Comparison of ENCODE assay signal across 23 cellular contexts in the genomic region with DNA sequence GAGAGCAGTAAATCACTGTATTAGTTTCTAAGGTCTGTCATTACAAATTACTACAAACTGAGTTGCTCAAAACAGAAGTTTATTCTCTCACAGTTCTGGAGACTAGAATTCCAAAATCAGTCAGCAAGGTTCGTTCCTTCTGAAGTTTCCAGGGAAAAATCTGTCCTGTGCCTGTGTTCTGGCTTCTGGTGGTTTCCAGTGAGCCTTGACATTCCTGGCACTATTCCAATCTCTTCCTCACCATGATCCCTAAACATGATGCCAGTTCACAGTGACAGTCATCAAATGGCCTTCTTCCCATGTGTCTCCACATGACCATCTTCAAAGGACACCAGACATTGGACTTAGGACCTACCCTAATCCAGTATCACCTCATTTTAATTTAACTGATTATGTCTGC.
A peak's percentile ranks its signal among the peaks of the same experiment; 100 is the strongest.
DNase-seq lines count a peak whose midpoint lies in the region; ATAC-seq, FAIRE-seq and TF ChIP-seq lines count a peak whose summit lies in the region.
"Had no signal": no experiment of that assay in that cellular context is flagged by ENCODE, and none has a peak within 500 bp of the region (broad histone marks: within the 10 kb centered on the region; RNA-seq: fewer than 3 reads in every experiment).

No MANE protein-coding gene starts in this region.

- H3K27ac ChIP-seq in Peyer's patch (no peak overlapping the region), left lung (no peak overlapping the region)
- H3K27ac ChIP-seq: 22Rv1, SJCRH30 had no signal

- H3K9me3 ChIP-seq in Peyer's patch: no peaks in the 10 kb centered on the region
- no peaks in the 10 kb centered on the region for H3K9me3 ChIP-seq in left lung
- H3K9me3 ChIP-seq: SJCRH30 had no signal

- H3K27me3 ChIP-seq in Peyer's patch (no peaks in the 10 kb centered on the region), left lung (no peaks in the 10 kb centered on the region)
- H3K27me3 ChIP-seq: SJCRH30 had no signal

- TF ChIP-seq POLR2A in Peyer's patch (IDR thresholded peaks at IDR 0.05): no peak

- no peak for ATAC-seq in left lung
- ATAC-seq: T-cell had no signal

- peak; percentile 11 for DNase-seq in DMS 273 (lab: John Stamatoyannopoulos, UW; ENCODE audit: unreplicated experiment)
- no peak for DNase-seq in DMS 273 treated with DMSO at 0.1 percent for 48 hours (lab: John Stamatoyannopoulos, UW)
- peak; percentile 10 for DNase-seq in RCC 7860 (ENCODE audit: low spot score)
- peak; percentile 51 for DNase-seq in epithelial cell of proximal tubule (ENCODE audit: low read depth)
- peak; percentile 57 for DNase-seq in renal cortical epithelial cell (ENCODE audit: low read depth)
- no peak for DNase-seq in A172 (ENCODE audit: low spot score)
- no peak for DNase-seq in Peyer's patch
- no peak for DNase-seq in left lung
- DNase-seq: ACHN, DMS79 treated with DMSO at 0.1 percent for 48 hours, HCEC 1CT, KG1, NCI-H1092 treated with DMSO at 0.1 percent for 48 hours, NCI-H1436 treated with DMSO at 0.1 percent for 48 hours, NCI-H1930, NCI-H2107, NCI-H774, T-cell had no signal

- H3K4me1 ChIP-seq in Peyer's patch (no peaks in the 10 kb centered on the region), left lung (no peaks in the 10 kb centered on the region)
- H3K4me1 ChIP-seq: SJCRH30 had no signal

- intact Hi-C loops in left lung (cut with DNase I): no loop called here

- no peak overlapping the region for H3K4me3 ChIP-seq in epithelial cell of proximal tubule (ENCODE audit: low read depth, low read length)
- H3K4me3 ChIP-seq in Peyer's patch: no peak overlapping the region
- H3K4me3 ChIP-seq in left lung: no peak overlapping the region
- H3K4me3 ChIP-seq: SJCRH30 had no signal

- H3K36me3 ChIP-seq in Peyer's patch (no peaks in the 10 kb centered on the region), left lung (no peaks in the 10 kb centered on the region)
- H3K36me3 ChIP-seq: SJCRH30 had no signal

- FAIRE-seq in RCC 7860 (lab: Jason Lieb, UNC): no peak
- FAIRE-seq: GM12892, H1, HTR-8/SVneo had no signal

- no peak for TF ChIP-seq CTCF in epithelial cell of proximal tubule (conservative IDR thresholded peaks at IDR 0.05; ENCODE audit: low read depth, low read length)
- no peak for TF ChIP-seq CTCF in Peyer's patch (IDR thresholded peaks at IDR 0.05)
- no peak for TF ChIP-seq CTCF in left lung (IDR thresholded peaks at IDR 0.05)

Comparison
In these comparisons a context has a peak if more than half of its experiments do, and no peak if none do; other contexts are left out.
1. DNase-seq: peak in DMS 273 (single experiment), RCC 7860 (single experiment), epithelial cell of proximal tubule (single experiment) and renal cortical epithelial cell (single experiment); none in DMS 273 treated with DMSO at 0.1 percent for 48 hours (single experiment), A172 (single experiment), Peyer's patch (0 of 3) and left lung (0 of 2).